ENCODE assay signal across 9 cellular contexts in the genomic region with DNA sequence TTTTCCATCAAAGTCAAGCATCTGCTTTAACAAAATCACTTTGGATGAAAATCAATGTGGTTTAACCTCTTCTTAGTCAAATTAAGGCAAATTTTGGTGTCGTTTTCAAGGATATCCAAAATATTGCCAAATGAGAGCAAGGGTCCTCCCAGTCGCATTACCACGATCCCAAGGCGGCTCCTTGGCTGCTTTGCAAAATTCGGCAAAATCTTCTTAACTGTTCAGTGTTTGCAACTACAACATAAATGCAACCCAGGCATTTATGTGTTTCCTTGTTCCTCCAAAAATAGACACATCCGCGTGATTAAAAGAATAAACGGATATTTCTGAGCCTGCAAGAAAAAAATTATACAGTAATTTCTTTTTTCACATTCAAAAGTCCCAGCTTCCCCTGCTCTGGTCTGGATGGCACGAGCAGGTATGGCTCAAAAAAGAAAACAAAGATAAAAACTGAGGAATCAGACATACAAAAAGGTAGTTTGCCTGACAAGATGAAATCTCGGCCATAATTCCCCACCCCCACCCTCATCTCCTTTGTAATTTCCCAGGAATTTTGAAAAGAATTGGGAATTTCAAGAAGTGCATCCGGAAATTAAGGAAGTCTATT. TPM values are rescaled to one million over a fixed set of nuclear protein-coding genes. Genes with fewer than 3 reads are reported as not detected.
DNase-seq lines count a peak whose midpoint lies in the region; ATAC-seq and TF ChIP-seq lines count a peak whose summit lies in the region.
"Had no signal": no experiment of that assay in that cellular context is flagged by ENCODE, and none has a peak within 500 bp of the region (broad histone marks: within the 10 kb centered on the region; RNA-seq: fewer than 3 reads in every experiment).

No MANE protein-coding gene starts in this region.

- intact Hi-C loops in activated CD4-positive, alpha-beta T cell treated with anti-CD3 and anti-CD28 coated beads, Interleukin-2, amount 10 ng/mL, durations not matched to agents 24 days and 14 days (cut with micrococcal nuclease) = loop anchor here (5.0 to 10.0 kb wide), 7 partner anchors 433 to 1673 kb away; partner anchors contain the start of genes DNAJC1, PIP4K2A and PTF1A

- TF ChIP-seq EP300 in suprapubic skin (IDR thresholded peaks at IDR 0.05) = no peak

- TF ChIP-seq CTCF in suprapubic skin (IDR thresholded peaks at IDR 0.05) = no peak
- TF ChIP-seq CTCF in GM13977 (IDR thresholded peaks at IDR 0.05; ENCODE audit: extremely low read depth, insufficient read depth, missing control alignments) = no peak

- peaks cover 60% of the 10 kb centered on the region for H3K27me3 Mint-ChIP-seq in activated CD4-positive, alpha-beta T cell treated with anti-CD3 and anti-CD28 coated beads, Interleukin-2, amount 10 ng/mL, durations not matched to agents 24 days and 14 days
- H3K27me3 Mint-ChIP-seq in activated naive CD8-positive, alpha-beta T cell treated with anti-CD3 and anti-CD28 coated beads, Interleukin-2, amount 10 ng/mL, durations not matched to agents 7 days and 5 days = peaks cover 76% of the 10 kb centered on the region

- H3K27me3 ChIP-seq in suprapubic skin = no peaks in the 10 kb centered on the region

- peak overlapping the region; percentile 85 for H3K27ac ChIP-seq in suprapubic skin

- ATAC-seq in activated naive CD8-positive, alpha-beta T cell treated with anti-CD3 and anti-CD28 coated beads, Interleukin-2, amount 10 ng/mL, durations not matched to agents 7 days and 5 days (ENCODE audit: low read depth) = no peak

- peak; percentile 55 for DNase-seq in activated CD4-positive, alpha-beta T cell treated with anti-CD3 and anti-CD28 coated beads, Interleukin-2, amount 10 ng/mL, durations not matched to agents 24 days and 14 days
- DNase-seq in activated CD4-positive, alpha-beta T cell treated with anti-CD3 and anti-CD28 coated beads, Interleukin-2, amount 50 U/mL, for 1 hour = no peak
- no peak for DNase-seq in activated naive CD8-positive, alpha-beta T cell treated with anti-CD3 and anti-CD28 coated beads, Interleukin-2, amount 10 ng/mL, durations not matched to agents 7 days and 5 days
- peak; percentile 28 for DNase-seq in left kidney (ENCODE audit: low read depth, low spot score)
- no peak for DNase-seq in suprapubic skin (ENCODE audit: low spot score in 2 of 2)
- no peak for DNase-seq in GM13977 (ENCODE audit: low spot score)
- no peak for DNase-seq in HuH-7.5 (ENCODE audit: low spot score)
- DNase-seq in nucleus accumbens (lab: John Stamatoyannopoulos, UW) = no peak

- H3K4me3 Mint-ChIP-seq in activated CD4-positive, alpha-beta T cell treated with anti-CD3 and anti-CD28 coated beads, Interleukin-2, amount 10 ng/mL, durations not matched to agents 24 days and 14 days = peak overlapping the region; percentile 87
- H3K4me3 Mint-ChIP-seq in activated naive CD8-positive, alpha-beta T cell treated with anti-CD3 and anti-CD28 coated beads, Interleukin-2, amount 10 ng/mL, durations not matched to agents 7 days and 5 days = peak overlapping the region; percentile 87

- POLR2A ChIA-PET in activated naive CD8-positive, alpha-beta T cell treated with anti-CD3 and anti-CD28 coated beads, Interleukin-2, amount 10 ng/mL, durations not matched to agents 7 days and 5 days (lab: Charles Lee) = interaction anchor here (0.7 kb wide), 1 partner anchor 1097 kb away, joined by 5 read pairs; no protein-coding TSS in a partner anchor

- peak overlapping the region; percentile 87 for H3K4me3 ChIP-seq in suprapubic skin

- no peak for TF ChIP-seq POLR2A in suprapubic skin (IDR thresholded peaks at IDR 0.05)

- no peaks in the 10 kb centered on the region for H3K9me3 Mint-ChIP-seq in activated CD4-positive, alpha-beta T cell treated with anti-CD3 and anti-CD28 coated beads, Interleukin-2, amount 10 ng/mL, durations not matched to agents 24 days and 14 days
- no peaks in the 10 kb centered on the region for H3K9me3 Mint-ChIP-seq in activated naive CD8-positive, alpha-beta T cell treated with anti-CD3 and anti-CD28 coated beads, Interleukin-2, amount 10 ng/mL, durations not matched to agents 7 days and 5 days

- 19% methylated on average over 11 of the region's 11 CpGs for WGBS in suprapubic skin

- H3K36me3 ChIP-seq in suprapubic skin = no peaks in the 10 kb centered on the region

- H3K4me1 Mint-ChIP-seq in activated CD4-positive, alpha-beta T cell treated with anti-CD3 and anti-CD28 coated beads, Interleukin-2, amount 10 ng/mL, durations not matched to agents 24 days and 14 days = peaks cover 42% of the 10 kb centered on the region
- H3K4me1 Mint-ChIP-seq in activated naive CD8-positive, alpha-beta T cell treated with anti-CD3 and anti-CD28 coated beads, Interleukin-2, amount 10 ng/mL, durations not matched to agents 7 days and 5 days = peaks cover 31% of the 10 kb centered on the region

- no peaks in the 10 kb centered on the region for H3K9me3 ChIP-seq in suprapubic skin

- H3K4me1 ChIP-seq in suprapubic skin = peaks cover 75% of the 10 kb centered on the region

- in situ Hi-C loops in GM13977 (cut with MboI; ENCODE audit: low pct_unique_long_range_greater_than_20kb, low sequenced_read_pairs, unreplicated experiment) = no loop called here

- H3K36me3 Mint-ChIP-seq in activated CD4-positive, alpha-beta T cell treated with anti-CD3 and anti-CD28 coated beads, Interleukin-2, amount 10 ng/mL, durations not matched to agents 24 days and 14 days (ENCODE audit: low read depth) = no peaks in the 10 kb centered on the region
- H3K36me3 Mint-ChIP-seq in activated naive CD8-positive, alpha-beta T cell treated with anti-CD3 and anti-CD28 coated beads, Interleukin-2, amount 10 ng/mL, durations not matched to agents 7 days and 5 days = no peaks in the 10 kb centered on the region

- H3K27ac Mint-ChIP-seq in activated CD4-positive, alpha-beta T cell treated with anti-CD3 and anti-CD28 coated beads, Interleukin-2, amount 10 ng/mL, durations not matched to agents 24 days and 14 days = peak overlapping the region; percentile 8
- H3K27ac Mint-ChIP-seq in activated naive CD8-positive, alpha-beta T cell treated with anti-CD3 and anti-CD28 coated beads, Interleukin-2, amount 10 ng/mL, durations not matched to agents 7 days and 5 days = no peak overlapping the region

RNA-seq across cellular contexts. Expression of gene SKIDA1, which starts 6.1 kb away (rescaled TPM):
- 0.02 and 0.16 TPM in 2 replicates for total RNA-seq in activated CD4-positive, alpha-beta T cell treated with anti-CD3 and anti-CD28 coated beads, Interleukin-2, amount 10 ng/mL, durations not matched to agents 24 days and 14 days
- total RNA-seq in activated naive CD8-positive, alpha-beta T cell treated with anti-CD3 and anti-CD28 coated beads, Interleukin-2, amount 10 ng/mL, durations not matched to agents 7 days and 5 days = under 1 TPM; 0.09 to 0.58 TPM
- 1 to 10 TPM in 2 of 4 donors, under 1 TPM in 2; 0.53 to 3.0 (median 1.2) TPM for total RNA-seq in suprapubic skin
- total RNA-seq: HT-29 had no signal

RNA-seq across cellular contexts. Expression of gene MLLT10, which starts 14.6 kb away (rescaled TPM):
- total RNA-seq in activated CD4-positive, alpha-beta T cell treated with anti-CD3 and anti-CD28 coated beads, Interleukin-2, amount 10 ng/mL, durations not matched to agents 24 days and 14 days = 40.2 and 42.0 TPM in 2 replicates
- 10 to 100 TPM; 50.0 to 58.0 TPM for total RNA-seq in activated naive CD8-positive, alpha-beta T cell treated with anti-CD3 and anti-CD28 coated beads, Interleukin-2, amount 10 ng/mL, durations not matched to agents 7 days and 5 days
- total RNA-seq in suprapubic skin = 10 to 100 TPM; 58.0 to 97.8 (median 64.4) TPM

Comparison
In these comparisons a context has a peak if more than half of its experiments do, and no peak if none do; other contexts are left out.
1. DNase-seq: peak in activated CD4-positive, alpha-beta T cell treated with anti-CD3 and anti-CD28 coated beads, Interleukin-2, amount 10 ng/mL, durations not matched to agents 24 days and 14 days (single experiment) and left kidney (single experiment); none in activated CD4-positive, alpha-beta T cell treated with anti-CD3 and anti-CD28 coated beads, Interleukin-2, amount 50 U/mL, for 1 hour (single experiment), activated naive CD8-positive, alpha-beta T cell treated with anti-CD3 and anti-CD28 coated beads, Interleukin-2, amount 10 ng/mL, durations not matched to agents 7 days and 5 days (single experiment), suprapubic skin (0 of 2), GM13977 (single experiment), HuH-7.5 (single experiment) and nucleus accumbens (0 of 56).